Comparison of ENCODE assay signal across 22 cellular contexts in genomic region chr15:26630857-26631256, GRCh38.
DNase-seq lines count a peak whose midpoint lies in the region; ATAC-seq and TF ChIP-seq lines count a peak whose summit lies in the region.
"Had no signal": no experiment of that assay in that cellular context is flagged by ENCODE, and none has a peak within 500 bp of the region (broad histone marks: within the 10 kb centered on the region; RNA-seq: fewer than 3 reads in every experiment).

No MANE protein-coding gene starts in this region.

- H3K4me1 Mint-ChIP-seq in HFFc6 (ENCODE audit: low read depth) (no peaks in the 10 kb centered on the region; the same call in 1 of the 2 replicates), Caco-2 (ENCODE audit: low read depth, unreplicated experiment) (peaks cover 7% of the 10 kb centered on the region)

- H3K27ac ChIP-seq in SU-DHL-6 (ENCODE audit: low read depth, low read length) = peak overlapping the region; percentile 91
- peak overlapping the region; percentile 3 for H3K27ac ChIP-seq in iPS-18a (ENCODE audit: low read length)
- H3K27ac ChIP-seq in RWPE1 = no peak overlapping the region

- H3K9me3 Mint-ChIP-seq in HFFc6 = peaks cover 22% of the 10 kb centered on the region
- peaks cover 23% of the 10 kb centered on the region for H3K9me3 Mint-ChIP-seq in Caco-2 (ENCODE audit: unreplicated experiment)

- no peak overlapping the region for H3K4me3 Mint-ChIP-seq in HFFc6
- no peak overlapping the region for H3K4me3 Mint-ChIP-seq in Caco-2 (ENCODE audit: unreplicated experiment)
- H3K4me3 Mint-ChIP-seq: CD4-positive, CD25-positive, alpha-beta regulatory T cell had no signal

- H3K36me3 ChIP-seq in SU-DHL-6 (ENCODE audit: low read length) (no peaks in the 10 kb centered on the region), iPS-18a (ENCODE audit: control insufficient read depth, low read depth, low read length) (no peaks in the 10 kb centered on the region), Caco-2 (ENCODE audit: control insufficient read depth, insufficient read depth, low read length) (no peaks in the 10 kb centered on the region)

- POLR2A ChIA-PET in Caco-2 (lab: Charles Lee) (no interaction called here), RWPE1 (lab: Yijun Ruan, JAX; ENCODE audit: low non-redundant PET) (no interaction called here)

- H2AFZ ChIP-seq in SU-DHL-6 (ENCODE audit: low read depth, low read length, severe bottlenecking) = peak overlapping the region; percentile 29

- no peaks in the 10 kb centered on the region for H3K9me3 ChIP-seq in SU-DHL-6 (ENCODE audit: insufficient read depth, low read length)
- no peaks in the 10 kb centered on the region for H3K9me3 ChIP-seq in iPS-18a (ENCODE audit: control insufficient read depth, low read depth, low read length)
- H3K9me3 ChIP-seq in Caco-2 = 0 out of 2 replicates have a peak, but pooled peaks cover 6% of the 10 kb centered on the region

- peaks cover 26% of the 10 kb centered on the region for H3F3A ChIP-seq in SU-DHL-6 (ENCODE audit: insufficient read depth)

- H3K4me2 ChIP-seq in SU-DHL-6 (ENCODE audit: low read depth, low read length, poor library complexity, severe bottlenecking) = peak overlapping the region; percentile 55

- H3K9ac ChIP-seq in SU-DHL-6 (ENCODE audit: low read length) = peak overlapping the region; percentile 34
- H3K9ac ChIP-seq in iPS-18a (ENCODE audit: low read length) = no peak overlapping the region

- CTCF ChIA-PET in Caco-2 (lab: Charles Lee) (no interaction called here), RWPE1 (lab: Yijun Ruan, JAX) (no interaction called here)

- H3K9me2 ChIP-seq in SU-DHL-6 (replicated peaks; ENCODE audit: insufficient read depth, low read length) = no peaks in the 10 kb centered on the region

- TF ChIP-seq CTCF in HFFc6 (IDR thresholded peaks at IDR 0.05) = no peak
- TF ChIP-seq CTCF in SU-DHL-6 (IDR thresholded peaks at IDR 0.05; ENCODE audit: insufficient read depth, low read length, poor library complexity, severe bottlenecking) = no peak
- TF ChIP-seq CTCF in Caco-2 (IDR thresholded peaks at IDR 0.05; ENCODE audit: insufficient read depth in 1 of 2, low read depth in 1 of 2, low read length in 1 of 2, severe bottlenecking in 1 of 2, unreplicated experiment in 1 of 2) = no peak
- TF ChIP-seq CTCF in RWPE1 (conservative IDR thresholded peaks at IDR 0.05; ENCODE audit: low read depth) = no peak

- H3K4me3 ChIP-seq in SU-DHL-6 (ENCODE audit: insufficient read depth, low read length, poor library complexity, severe bottlenecking) = no peak overlapping the region
- no peak overlapping the region for H3K4me3 ChIP-seq in iPS-18a (ENCODE audit: low read length)
- no peak overlapping the region for H3K4me3 ChIP-seq in Caco-2 (ENCODE audit: low read depth, low read length)
- H3K4me3 ChIP-seq: GM12878 had no signal

- DNase-seq in Daoy (ENCODE audit: low read depth) (peak; percentile 49), HFFc6 (peak; percentile 4), Caco-2 (no peak), Right ventricle myocardium superior (no peak), HuH-7 (ENCODE audit: low spot score) (no peak), RWPE1 (ENCODE audit: low spot score) (no peak)
- DNase-seq: CD4-positive, CD25-positive, alpha-beta regulatory T cell; DMS79; Kasumi-1; NCI-H1417; NCI-H187; NCI-H2171; NCI-H345; NCI-H524; NCI-H774; OCI-M1; SW 1271 had no signal

- H3K27ac Mint-ChIP-seq in HFFc6 = no peak overlapping the region
- no peak overlapping the region for H3K27ac Mint-ChIP-seq in Caco-2 (ENCODE audit: unreplicated experiment)
- H3K27ac Mint-ChIP-seq: CD4-positive, CD25-positive, alpha-beta regulatory T cell had no signal

- no TSS peak for BruUV-seq in Caco-2 (replicated peaks; lab: Mats Ljungman, UMichigan)

- H4K20me1 ChIP-seq in SU-DHL-6 (ENCODE audit: low read depth, low read length) = no peaks in the 10 kb centered on the region

- H3K27me3 Mint-ChIP-seq in HFFc6 (ENCODE audit: insufficient read depth) (peaks cover 4% of the 10 kb centered on the region; the same call in 1 of the 2 replicates), Caco-2 (ENCODE audit: insufficient read depth, unreplicated experiment) (no peaks in the 10 kb centered on the region)
- H3K27me3 Mint-ChIP-seq: CD4-positive, CD25-positive, alpha-beta regulatory T cell had no signal

- H3K27me3 ChIP-seq in SU-DHL-6 (ENCODE audit: low read length) = no peaks in the 10 kb centered on the region
- no peaks in the 10 kb centered on the region for H3K27me3 ChIP-seq in iPS-18a (ENCODE audit: control insufficient read depth, insufficient read depth, low read length)
- no peaks in the 10 kb centered on the region for H3K27me3 ChIP-seq in Caco-2 (replicated peaks; ENCODE audit: control insufficient read depth, insufficient read depth, low read length)

- H3K4me1 ChIP-seq in iPS-18a (ENCODE audit: control insufficient read depth, low read depth, low read length) (peaks cover 36% of the 10 kb centered on the region), Caco-2 (no peaks in the 10 kb centered on the region)

- no peak for ATAC-seq in Right ventricle myocardium superior (ENCODE audit: poor library complexity)
- ATAC-seq: GM12878, HCT116, Right ventricle myocardium inferior had no signal

- intact Hi-C loops in Caco-2 (cut with micrococcal nuclease; ENCODE audit: unreplicated experiment) = no loop called here
- intact Hi-C loops in Right ventricle myocardium superior (cut with DNase I) = no loop called here

- H3K36me3 Mint-ChIP-seq in HFFc6 (ENCODE audit: low read depth) = 0 out of 2 replicates have a peak, but pooled peaks cover 15% of the 10 kb centered on the region
- no peaks in the 10 kb centered on the region for H3K36me3 Mint-ChIP-seq in Caco-2 (ENCODE audit: insufficient read depth, unreplicated experiment)
- H3K36me3 Mint-ChIP-seq: CD4-positive, CD25-positive, alpha-beta regulatory T cell had no signal

- peaks cover 6% of the 10 kb centered on the region; the same call in 1 of the 2 replicates for H3K79me2 ChIP-seq in SU-DHL-6 (ENCODE audit: insufficient read depth, low read length)

Comparison
In these comparisons a context has a peak if more than half of its experiments do, and no peak if none do; other contexts are left out.
1. DNase-seq: peak in Daoy (single experiment) and HFFc6 (single experiment); none in Caco-2 (0 of 2), Right ventricle myocardium superior (single experiment), HuH-7 (single experiment) and RWPE1 (single experiment).